In genomic region chr12:84789184-84789583, GRCh38 we compare ENCODE assay signal across 19 cellular contexts.
DNase-seq lines count a peak whose midpoint lies in the region; ATAC-seq and TF ChIP-seq lines count a peak whose summit lies in the region.
"Had no signal": no experiment of that assay in that cellular context is flagged by ENCODE, and none has a peak within 500 bp of the region (broad histone marks: within the 10 kb centered on the region; RNA-seq: fewer than 3 reads in every experiment).

No MANE protein-coding gene starts in this region.

- no peak for ATAC-seq in SK-N-SH treated with all-trans-retinoic acid at 6 μM for 48 hours
- no peak for ATAC-seq in CD8-positive, alpha-beta T cell
- ATAC-seq in HG03521 (IDR thresholded peaks at IDR 0.05; ENCODE audit: unreplicated experiment) = no peak
- ATAC-seq: GM12878 had no signal

- no peaks in the 10 kb centered on the region for H3K27me3 ChIP-seq in SK-N-SH (ENCODE audit: insufficient read depth)
- no peaks in the 10 kb centered on the region for H3K27me3 ChIP-seq in CD8-positive, alpha-beta T cell (ENCODE audit: insufficient read depth, low read length)
- H3K27me3 ChIP-seq: BLaER1 treated with 17β-estradiol and CSF1 and Interleukin-3, amounts not matched to agents 10 nM and 100 nM had no signal

- CTCF ChIA-PET in SK-N-SH (lab: Yijun Ruan, JAX) = no interaction called here
- CTCF ChIA-PET in CD8-positive, alpha-beta T cell (lab: Charles Lee) = no interaction called here

- H3K36me3 ChIP-seq in SK-N-SH (replicated peaks in 1 of 2; ENCODE audit: control insufficient read depth in 1 of 2, insufficient read depth in 2 of 2, low read length in 1 of 2) = no peaks in the 10 kb centered on the region
- H3K36me3 ChIP-seq in CD8-positive, alpha-beta T cell (ENCODE audit: insufficient read depth, low read length) = no peaks in the 10 kb centered on the region
- H3K36me3 ChIP-seq: BLaER1 treated with 17β-estradiol and CSF1 and Interleukin-3, amounts not matched to agents 10 nM and 100 nM; HAP-1 had no signal

- no peaks in the 10 kb centered on the region for H3K4me1 Mint-ChIP-seq in CD8-positive, alpha-beta T cell (ENCODE audit: low read depth)
- H3K4me1 Mint-ChIP-seq: B cell; CD8-positive, alpha-beta memory T cell; IgD-negative memory B cell had no signal

- H3K27ac Mint-ChIP-seq in CD8-positive, alpha-beta T cell = no peak overlapping the region
- H3K27ac Mint-ChIP-seq: B cell; CD8-positive, alpha-beta memory T cell; IgD-negative memory B cell had no signal

- H3K27ac ChIP-seq in SK-N-SH (ENCODE audit: low read depth in 2 of 2, low read length in 1 of 2) = no peak overlapping the region
- no peak overlapping the region for H3K27ac ChIP-seq in CD8-positive, alpha-beta T cell (ENCODE audit: low read depth, low read length)
- H3K27ac ChIP-seq: BLaER1 treated with 17β-estradiol and CSF1 and Interleukin-3, amounts not matched to agents 10 nM and 100 nM; HL-60 had no signal

- no peaks in the 10 kb centered on the region for H3K79me2 ChIP-seq in SK-N-SH (ENCODE audit: insufficient read depth)

- H3K4me3 Mint-ChIP-seq in CD8-positive, alpha-beta T cell = no peak overlapping the region
- H3K4me3 Mint-ChIP-seq: B cell; CD8-positive, alpha-beta memory T cell; IgD-negative memory B cell had no signal

- no peak for TF ChIP-seq CTCF in SK-N-SH (IDR thresholded peaks at IDR 0.05)
- no peak for TF ChIP-seq CTCF in epithelial cell of esophagus (IDR thresholded peaks at IDR 0.05; ENCODE audit: insufficient read depth, low read depth, low read length, missing control alignments)
- TF ChIP-seq CTCF in CD8-positive, alpha-beta T cell (IDR thresholded peaks at IDR 0.05) = no peak

- no peak for TF ChIP-seq EP300 in SK-N-SH (IDR thresholded peaks at IDR 0.05; ENCODE audit: borderline replicate concordance in 1 of 2, low read depth in 1 of 2, low read length in 1 of 2)

- POLR2A ChIA-PET in SK-N-SH (lab: Yijun Ruan, JAX) = no interaction called here
- POLR2A ChIA-PET in CD8-positive, alpha-beta T cell (lab: Charles Lee) = no interaction called here

- no peaks in the 10 kb centered on the region for H3K9me2 ChIP-seq in SK-N-SH

- peaks cover 17% of the 10 kb centered on the region for H3F3A ChIP-seq in SK-N-SH (replicated peaks; ENCODE audit: insufficient read depth)

- H3K4me3 ChIP-seq in SK-N-SH (ENCODE audit: low read depth in 2 of 2, low read length in 1 of 2) (no peak overlapping the region), epithelial cell of esophagus (ENCODE audit: low read length) (no peak overlapping the region)
- H3K4me3 ChIP-seq in CD8-positive, alpha-beta T cell (ENCODE audit: low read depth, low read length) = no peak overlapping the region
- H3K4me3 ChIP-seq: BLaER1 treated with 17β-estradiol and CSF1 and Interleukin-3, amounts not matched to agents 10 nM and 100 nM; GM12878; HAP-1 had no signal

- H3K4me1 ChIP-seq in SK-N-SH (ENCODE audit: control insufficient read depth in 1 of 2, insufficient read depth in 2 of 2, low read depth in 1 of 2, low read length in 1 of 2) = peaks cover 0 to 14% of the 10 kb centered on the region in 2 experiments; a peak in 1 of 4 replicates
- H3K4me1 ChIP-seq in CD8-positive, alpha-beta T cell (ENCODE audit: insufficient read depth, low read length) = no peaks in the 10 kb centered on the region
- H3K4me1 ChIP-seq: BLaER1 treated with 17β-estradiol and CSF1 and Interleukin-3, amounts not matched to agents 10 nM and 100 nM had no signal

- DNase-seq in SK-N-SH = no peak
- peak; percentile 12 for DNase-seq in NCI-H226
- DNase-seq in epithelial cell of esophagus (ENCODE audit: low read depth) = peak; percentile 10
- DNase-seq in NCI-H2227 (lab: John Stamatoyannopoulos, UW; ENCODE audit: unreplicated experiment) = no peak
- no peak for DNase-seq in CD8-positive, alpha-beta T cell
- DNase-seq: CD8-positive, alpha-beta memory T cell; COR-L47; DMS 273 treated with DMSO at 0.1 percent for 48 hours; DMS53; DND-41; EL had no signal

- intact Hi-C loops in CD8-positive, alpha-beta T cell (cut with DNase I, micrococcal nuclease) = no loop called here

- H3K9ac ChIP-seq in SK-N-SH = no peak overlapping the region
- H3K9ac ChIP-seq: BLaER1 treated with 17β-estradiol and CSF1 and Interleukin-3, amounts not matched to agents 10 nM and 100 nM had no signal

- H3K27me3 Mint-ChIP-seq in CD8-positive, alpha-beta T cell (ENCODE audit: low read depth) = no peaks in the 10 kb centered on the region
- H3K27me3 Mint-ChIP-seq: B cell; CD8-positive, alpha-beta memory T cell; IgD-negative memory B cell had no signal

- no peak overlapping the region for H3K4me2 ChIP-seq in SK-N-SH
- H3K4me2 ChIP-seq: BLaER1 treated with 17β-estradiol and CSF1 and Interleukin-3, amounts not matched to agents 10 nM and 100 nM had no signal

- no peak overlapping the region for H2AFZ ChIP-seq in SK-N-SH (ENCODE audit: low read depth)

- H4K20me1 ChIP-seq in SK-N-SH (ENCODE audit: insufficient read depth) = no peaks in the 10 kb centered on the region
- H4K20me1 ChIP-seq: BLaER1 treated with 17β-estradiol and CSF1 and Interleukin-3, amounts not matched to agents 10 nM and 100 nM had no signal

- no peak for TF ChIP-seq RAD21 in SK-N-SH (IDR thresholded peaks at IDR 0.05; ENCODE audit: low read length)

- no peaks in the 10 kb centered on the region for H3K9me3 ChIP-seq in SK-N-SH
- no peaks in the 10 kb centered on the region for H3K9me3 ChIP-seq in CD8-positive, alpha-beta T cell (ENCODE audit: low read length)
- H3K9me3 ChIP-seq: BLaER1 treated with 17β-estradiol and CSF1 and Interleukin-3, amounts not matched to agents 10 nM and 100 nM; HAP-1 had no signal

- no peaks in the 10 kb centered on the region for H3K9me3 Mint-ChIP-seq in CD8-positive, alpha-beta T cell

- no peaks in the 10 kb centered on the region for H3K36me3 Mint-ChIP-seq in CD8-positive, alpha-beta T cell
- H3K36me3 Mint-ChIP-seq: CD8-positive, alpha-beta memory T cell; IgD-negative memory B cell had no signal

TF ChIP-seq in SK-N-SH, 30 proteins besides CTCF, POLR2A, EP300 and RAD21:
- 0 out of 2 replicates have a peak, but pooled peaks have one; percentile 23 for TF ChIP-seq FOSL2 (IDR thresholded peaks at IDR 0.05; ENCODE audit: borderline replicate concordance, low read depth)
- TF ChIP-seq POLR2AphosphoS5 (IDR thresholded peaks at IDR 0.05; ENCODE audit: low read depth, low read length) = no peak
- no peak for TF ChIP-seq PBX3 (IDR thresholded peaks at IDR 0.05)
- no peak for TF ChIP-seq SMC3 (IDR thresholded peaks at IDR 0.05; ENCODE audit: low read depth, low read length)
- peak; percentile 44; the same call in 1 of the 2 replicates for TF ChIP-seq JUND (IDR thresholded peaks at IDR 0.05)
- no peak for TF ChIP-seq RFX5 (IDR thresholded peaks at IDR 0.05; ENCODE audit: low read length)
- peak; percentile 71 for TF ChIP-seq TCF12 (IDR thresholded peaks at IDR 0.05)
- 0 out of 2 replicates have a peak, but pooled peaks have one; percentile 13 for TF ChIP-seq RXRA (IDR thresholded peaks at IDR 0.05; ENCODE audit: borderline replicate concordance, low read depth)

TF ChIP-seq in SK-N-SH treated with all-trans-retinoic acid at 6 μM for 48 hours, 23 proteins besides CTCF, POLR2A, EP300 and RAD21 (continues in another document):
- TF ChIP-seq ARNTL (CRISPR knock-in tag; IDR thresholded peaks at IDR 0.05; ENCODE audit: borderline replicate concordance, low read depth) = no peak
- TF ChIP-seq TSHZ2 (CRISPR knock-in tag; IDR thresholded peaks at IDR 0.05) = no peak
- no peak for TF ChIP-seq BACH2 (CRISPR knock-in tag; IDR thresholded peaks at IDR 0.05; ENCODE audit: borderline replicate concordance)
- no peak for TF ChIP-seq CREB5 (CRISPR knock-in tag; IDR thresholded peaks at IDR 0.05; ENCODE audit: low read depth)

Comparison
In these comparisons a context has a peak if more than half of its experiments do, and no peak if none do; other contexts are left out.
1. DNase-seq: peak in NCI-H226 (single experiment) and epithelial cell of esophagus (single experiment); none in SK-N-SH (single experiment), NCI-H2227 (single experiment) and CD8-positive, alpha-beta T cell (0 of 7).